1 cellular context compared by ENCODE assay signal in genomic region chr2:47620717-47621437, GRCh38.
TF ChIP-seq lines count a peak whose summit lies in the region.

No MANE protein-coding gene starts in this region.

TF ChIP-seq in GM23338, 12 proteins besides CTCF, POLR2A, EP300 and RAD21 (continued from another document):
- no peak for TF ChIP-seq ZNF462 (CRISPR knock-in tag; IDR thresholded peaks at IDR 0.05)
- no peak for TF ChIP-seq EZH2 (IDR thresholded peaks at IDR 0.05; ENCODE audit: low read depth, unreplicated experiment)
- no peak for TF ChIP-seq STAT1 (IDR thresholded peaks at IDR 0.05; ENCODE audit: unreplicated experiment)
- TF ChIP-seq ETS1 (IDR thresholded peaks at IDR 0.05), result no peak
